Comparison of ENCODE assay signal across 2 cellular contexts in the genomic region with DNA sequence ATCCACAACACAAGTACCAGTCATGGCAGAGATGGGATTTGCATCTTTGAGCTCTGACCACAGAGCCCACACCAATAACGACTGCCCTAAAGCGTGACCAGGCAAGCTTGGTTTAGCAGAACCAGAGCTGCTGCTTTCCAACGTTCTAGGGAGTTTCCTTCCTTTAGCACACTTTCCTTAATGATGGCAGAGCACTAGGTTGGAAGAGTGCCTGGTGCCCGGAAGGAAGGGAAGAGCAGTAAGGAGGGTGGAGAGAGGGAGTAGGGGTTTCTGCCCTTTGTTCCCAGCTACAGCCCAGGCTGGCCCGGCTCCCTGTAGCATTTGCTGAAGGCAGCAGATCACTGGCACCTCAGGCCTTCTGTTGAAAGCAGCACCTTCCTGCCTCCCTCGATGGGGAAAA.
TF ChIP-seq lines count a peak whose summit lies in the region.

No MANE protein-coding gene starts in this region.

TF ChIP-seq in H1, 55 proteins besides CTCF, POLR2A, EP300 and RAD21:
- TF ChIP-seq ZNF274 (IDR thresholded peaks at IDR 0.05; ENCODE audit: borderline replicate concordance, extremely low read depth, low read length) (no peak), RNF2 (IDR thresholded peaks at IDR 0.05; ENCODE audit: borderline replicate concordance, low read depth, low read length, missing control alignments, poor library complexity, severe bottlenecking) (no peak), POLR2AphosphoS5 (IDR thresholded peaks at IDR 0.05; ENCODE audit: low read depth, low read length) (no peak), SP4 (IDR thresholded peaks at IDR 0.05; ENCODE audit: low read length) (no peak), SP2 (IDR thresholded peaks at IDR 0.05; ENCODE audit: low read length) (no peak), CEBPB (IDR thresholded peaks at IDR 0.05; ENCODE audit: low read depth, low read length) (no peak), NANOG (IDR thresholded peaks at IDR 0.05; ENCODE audit: insufficient read depth, low read depth, low read length, poor library complexity, severe bottlenecking) (no peak), BACH1 (IDR thresholded peaks at IDR 0.05; ENCODE audit: low read length) (no peak), CREB1 (IDR thresholded peaks at IDR 0.05) (no peak), BCL11A (IDR thresholded peaks at IDR 0.05; ENCODE audit: low read depth in 2 of 2, low read length in 2 of 2) (no peak), EGR1 (IDR thresholded peaks at IDR 0.05; ENCODE audit: borderline replicate concordance, low read depth, low read length) (no peak)
- TF ChIP-seq, protein P1, sequence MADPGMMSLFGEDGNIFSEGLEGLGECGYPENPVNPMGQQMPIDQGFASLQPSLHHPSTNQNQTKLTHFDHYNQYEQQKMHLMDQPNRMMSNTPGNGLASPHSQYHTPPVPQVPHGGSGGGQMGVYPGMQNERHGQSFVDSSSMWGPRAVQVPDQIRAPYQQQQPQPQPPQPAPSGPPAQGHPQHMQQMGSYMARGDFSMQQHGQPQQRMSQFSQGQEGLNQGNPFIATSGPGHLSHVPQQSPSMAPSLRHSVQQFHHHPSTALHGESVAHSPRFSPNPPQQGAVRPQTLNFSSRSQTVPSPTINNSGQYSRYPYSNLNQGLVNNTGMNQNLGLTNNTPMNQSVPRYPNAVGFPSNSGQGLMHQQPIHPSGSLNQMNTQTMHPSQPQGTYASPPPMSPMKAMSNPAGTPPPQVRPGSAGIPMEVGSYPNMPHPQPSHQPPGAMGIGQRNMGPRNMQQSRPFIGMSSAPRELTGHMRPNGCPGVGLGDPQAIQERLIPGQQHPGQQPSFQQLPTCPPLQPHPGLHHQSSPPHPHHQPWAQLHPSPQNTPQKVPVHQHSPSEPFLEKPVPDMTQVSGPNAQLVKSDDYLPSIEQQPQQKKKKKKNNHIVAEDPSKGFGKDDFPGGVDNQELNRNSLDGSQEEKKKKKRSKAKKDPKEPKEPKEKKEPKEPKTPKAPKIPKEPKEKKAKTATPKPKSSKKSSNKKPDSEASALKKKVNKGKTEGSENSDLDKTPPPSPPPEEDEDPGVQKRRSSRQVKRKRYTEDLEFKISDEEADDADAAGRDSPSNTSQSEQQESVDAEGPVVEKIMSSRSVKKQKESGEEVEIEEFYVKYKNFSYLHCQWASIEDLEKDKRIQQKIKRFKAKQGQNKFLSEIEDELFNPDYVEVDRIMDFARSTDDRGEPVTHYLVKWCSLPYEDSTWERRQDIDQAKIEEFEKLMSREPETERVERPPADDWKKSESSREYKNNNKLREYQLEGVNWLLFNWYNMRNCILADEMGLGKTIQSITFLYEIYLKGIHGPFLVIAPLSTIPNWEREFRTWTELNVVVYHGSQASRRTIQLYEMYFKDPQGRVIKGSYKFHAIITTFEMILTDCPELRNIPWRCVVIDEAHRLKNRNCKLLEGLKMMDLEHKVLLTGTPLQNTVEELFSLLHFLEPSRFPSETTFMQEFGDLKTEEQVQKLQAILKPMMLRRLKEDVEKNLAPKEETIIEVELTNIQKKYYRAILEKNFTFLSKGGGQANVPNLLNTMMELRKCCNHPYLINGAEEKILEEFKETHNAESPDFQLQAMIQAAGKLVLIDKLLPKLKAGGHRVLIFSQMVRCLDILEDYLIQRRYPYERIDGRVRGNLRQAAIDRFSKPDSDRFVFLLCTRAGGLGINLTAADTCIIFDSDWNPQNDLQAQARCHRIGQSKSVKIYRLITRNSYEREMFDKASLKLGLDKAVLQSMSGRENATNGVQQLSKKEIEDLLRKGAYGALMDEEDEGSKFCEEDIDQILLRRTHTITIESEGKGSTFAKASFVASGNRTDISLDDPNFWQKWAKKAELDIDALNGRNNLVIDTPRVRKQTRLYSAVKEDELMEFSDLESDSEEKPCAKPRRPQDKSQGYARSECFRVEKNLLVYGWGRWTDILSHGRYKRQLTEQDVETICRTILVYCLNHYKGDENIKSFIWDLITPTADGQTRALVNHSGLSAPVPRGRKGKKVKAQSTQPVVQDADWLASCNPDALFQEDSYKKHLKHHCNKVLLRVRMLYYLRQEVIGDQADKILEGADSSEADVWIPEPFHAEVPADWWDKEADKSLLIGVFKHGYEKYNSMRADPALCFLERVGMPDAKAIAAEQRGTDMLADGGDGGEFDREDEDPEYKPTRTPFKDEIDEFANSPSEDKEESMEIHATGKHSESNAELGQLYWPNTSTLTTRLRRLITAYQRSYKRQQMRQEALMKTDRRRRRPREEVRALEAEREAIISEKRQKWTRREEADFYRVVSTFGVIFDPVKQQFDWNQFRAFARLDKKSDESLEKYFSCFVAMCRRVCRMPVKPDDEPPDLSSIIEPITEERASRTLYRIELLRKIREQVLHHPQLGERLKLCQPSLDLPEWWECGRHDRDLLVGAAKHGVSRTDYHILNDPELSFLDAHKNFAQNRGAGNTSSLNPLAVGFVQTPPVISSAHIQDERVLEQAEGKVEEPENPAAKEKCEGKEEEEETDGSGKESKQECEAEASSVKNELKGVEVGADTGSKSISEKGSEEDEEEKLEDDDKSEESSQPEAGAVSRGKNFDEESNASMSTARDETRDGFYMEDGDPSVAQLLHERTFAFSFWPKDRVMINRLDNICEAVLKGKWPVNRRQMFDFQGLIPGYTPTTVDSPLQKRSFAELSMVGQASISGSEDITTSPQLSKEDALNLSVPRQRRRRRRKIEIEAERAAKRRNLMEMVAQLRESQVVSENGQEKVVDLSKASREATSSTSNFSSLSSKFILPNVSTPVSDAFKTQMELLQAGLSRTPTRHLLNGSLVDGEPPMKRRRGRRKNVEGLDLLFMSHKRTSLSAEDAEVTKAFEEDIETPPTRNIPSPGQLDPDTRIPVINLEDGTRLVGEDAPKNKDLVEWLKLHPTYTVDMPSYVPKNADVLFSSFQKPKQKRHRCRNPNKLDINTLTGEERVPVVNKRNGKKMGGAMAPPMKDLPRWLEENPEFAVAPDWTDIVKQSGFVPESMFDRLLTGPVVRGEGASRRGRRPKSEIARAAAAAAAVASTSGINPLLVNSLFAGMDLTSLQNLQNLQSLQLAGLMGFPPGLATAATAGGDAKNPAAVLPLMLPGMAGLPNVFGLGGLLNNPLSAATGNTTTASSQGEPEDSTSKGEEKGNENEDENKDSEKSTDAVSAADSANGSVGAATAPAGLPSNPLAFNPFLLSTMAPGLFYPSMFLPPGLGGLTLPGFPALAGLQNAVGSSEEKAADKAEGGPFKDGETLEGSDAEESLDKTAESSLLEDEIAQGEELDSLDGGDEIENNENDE (IDR thresholded peaks at IDR 0.05; ENCODE audit: insufficient replicate concordance, low read length): no peak
- TF ChIP-seq, protein P2, sequence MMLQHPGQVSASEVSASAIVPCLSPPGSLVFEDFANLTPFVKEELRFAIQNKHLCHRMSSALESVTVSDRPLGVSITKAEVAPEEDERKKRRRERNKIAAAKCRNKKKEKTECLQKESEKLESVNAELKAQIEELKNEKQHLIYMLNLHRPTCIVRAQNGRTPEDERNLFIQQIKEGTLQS (IDR thresholded peaks at IDR 0.05; ENCODE audit: insufficient read depth, low read depth, low read length): no peak
- TF ChIP-seq, protein P3, sequence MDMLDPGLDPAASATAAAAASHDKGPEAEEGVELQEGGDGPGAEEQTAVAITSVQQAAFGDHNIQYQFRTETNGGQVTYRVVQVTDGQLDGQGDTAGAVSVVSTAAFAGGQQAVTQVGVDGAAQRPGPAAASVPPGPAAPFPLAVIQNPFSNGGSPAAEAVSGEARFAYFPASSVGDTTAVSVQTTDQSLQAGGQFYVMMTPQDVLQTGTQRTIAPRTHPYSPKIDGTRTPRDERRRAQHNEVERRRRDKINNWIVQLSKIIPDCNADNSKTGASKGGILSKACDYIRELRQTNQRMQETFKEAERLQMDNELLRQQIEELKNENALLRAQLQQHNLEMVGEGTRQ (IDR thresholded peaks at IDR 0.05; ENCODE audit: low read length): no peak

TF ChIP-seq in liver, 16 proteins besides CTCF, POLR2A, EP300 and RAD21:
- no peak for TF ChIP-seq HNF4A (conservative IDR thresholded peaks at IDR 0.05)
- peak; percentile 25 for TF ChIP-seq NR2F2 (IDR thresholded peaks at IDR 0.05)
- TF ChIP-seq FOXA1 (IDR thresholded peaks at IDR 0.05): no peak
- no peak for TF ChIP-seq JUND (IDR thresholded peaks at IDR 0.05)
- no peak for TF ChIP-seq FOXA2 (IDR thresholded peaks at IDR 0.05)
